1 cellular context compared by ENCODE assay signal in genomic region chr22:24270556-24271405, GRCh38.
TF ChIP-seq lines count a peak whose summit lies in the region.

A gene with protein sequence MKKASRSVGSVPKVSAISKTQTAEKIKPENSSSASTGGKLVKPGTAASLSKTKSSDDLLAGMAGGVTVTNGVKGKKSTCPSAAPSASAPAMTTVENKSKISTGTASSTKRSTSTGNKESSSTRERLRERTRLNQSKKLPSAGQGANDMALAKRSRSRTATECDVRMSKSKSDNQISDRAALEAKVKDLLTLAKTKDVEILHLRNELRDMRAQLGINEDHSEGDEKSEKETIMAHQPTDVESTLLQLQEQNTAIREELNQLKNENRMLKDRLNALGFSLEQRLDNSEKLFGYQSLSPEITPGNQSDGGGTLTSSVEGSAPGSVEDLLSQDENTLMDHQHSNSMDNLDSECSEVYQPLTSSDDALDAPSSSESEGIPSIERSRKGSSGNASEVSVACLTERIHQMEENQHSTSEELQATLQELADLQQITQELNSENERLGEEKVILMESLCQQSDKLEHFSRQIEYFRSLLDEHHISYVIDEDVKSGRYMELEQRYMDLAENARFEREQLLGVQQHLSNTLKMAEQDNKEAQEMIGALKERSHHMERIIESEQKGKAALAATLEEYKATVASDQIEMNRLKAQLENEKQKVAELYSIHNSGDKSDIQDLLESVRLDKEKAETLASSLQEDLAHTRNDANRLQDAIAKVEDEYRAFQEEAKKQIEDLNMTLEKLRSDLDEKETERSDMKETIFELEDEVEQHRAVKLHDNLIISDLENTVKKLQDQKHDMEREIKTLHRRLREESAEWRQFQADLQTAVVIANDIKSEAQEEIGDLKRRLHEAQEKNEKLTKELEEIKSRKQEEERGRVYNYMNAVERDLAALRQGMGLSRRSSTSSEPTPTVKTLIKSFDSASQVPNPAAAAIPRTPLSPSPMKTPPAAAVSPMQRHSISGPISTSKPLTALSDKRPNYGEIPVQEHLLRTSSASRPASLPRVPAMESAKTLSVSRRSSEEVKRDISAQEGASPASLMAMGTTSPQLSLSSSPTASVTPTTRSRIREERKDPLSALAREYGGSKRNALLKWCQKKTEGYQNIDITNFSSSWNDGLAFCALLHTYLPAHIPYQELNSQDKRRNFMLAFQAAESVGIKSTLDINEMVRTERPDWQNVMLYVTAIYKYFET (plus strand): TSS chr22:24270831. CDS start chr22:24302232, 31,401 bp downstream.

TF ChIP-seq in H1, 55 proteins besides CTCF, POLR2A, EP300 and RAD21 (continued from another document):
- TF ChIP-seq, protein P1, sequence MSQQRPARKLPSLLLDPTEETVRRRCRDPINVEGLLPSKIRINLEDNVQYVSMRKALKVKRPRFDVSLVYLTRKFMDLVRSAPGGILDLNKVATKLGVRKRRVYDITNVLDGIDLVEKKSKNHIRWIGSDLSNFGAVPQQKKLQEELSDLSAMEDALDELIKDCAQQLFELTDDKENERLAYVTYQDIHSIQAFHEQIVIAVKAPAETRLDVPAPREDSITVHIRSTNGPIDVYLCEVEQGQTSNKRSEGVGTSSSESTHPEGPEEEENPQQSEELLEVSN (IDR thresholded peaks at IDR 0.05) = peak; percentile 74
- no peak for TF ChIP-seq CEBPB (IDR thresholded peaks at IDR 0.05; ENCODE audit: low read depth, low read length)
- no peak for TF ChIP-seq HDAC6 (IDR thresholded peaks at IDR 0.05; ENCODE audit: low read depth, low read length)
- TF ChIP-seq FOSL1 (IDR thresholded peaks at IDR 0.05; ENCODE audit: insufficient read depth, low read depth, low read length) = no peak
- TF ChIP-seq SUZ12 (IDR thresholded peaks at IDR 0.05; ENCODE audit: low read length) = no peak
- TF ChIP-seq POLR2AphosphoS5 (IDR thresholded peaks at IDR 0.05; ENCODE audit: low read depth, low read length) = peak; percentile 86
- no peak for TF ChIP-seq SRF (IDR thresholded peaks at IDR 0.05; ENCODE audit: low read depth, low read length)
- no peak for TF ChIP-seq GABPA (IDR thresholded peaks at IDR 0.05; ENCODE audit: borderline replicate concordance, insufficient read depth, low read length)
- no peak for TF ChIP-seq SIX5 (IDR thresholded peaks at IDR 0.05; ENCODE audit: low read depth, low read length)
- TF ChIP-seq, protein P2, sequence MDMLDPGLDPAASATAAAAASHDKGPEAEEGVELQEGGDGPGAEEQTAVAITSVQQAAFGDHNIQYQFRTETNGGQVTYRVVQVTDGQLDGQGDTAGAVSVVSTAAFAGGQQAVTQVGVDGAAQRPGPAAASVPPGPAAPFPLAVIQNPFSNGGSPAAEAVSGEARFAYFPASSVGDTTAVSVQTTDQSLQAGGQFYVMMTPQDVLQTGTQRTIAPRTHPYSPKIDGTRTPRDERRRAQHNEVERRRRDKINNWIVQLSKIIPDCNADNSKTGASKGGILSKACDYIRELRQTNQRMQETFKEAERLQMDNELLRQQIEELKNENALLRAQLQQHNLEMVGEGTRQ (IDR thresholded peaks at IDR 0.05; ENCODE audit: low read length) = no peak
- TF ChIP-seq HDAC2 (IDR thresholded peaks at IDR 0.05; ENCODE audit: borderline replicate concordance in 1 of 2, low read depth in 2 of 2, low read length in 2 of 2) = no peak
- TF ChIP-seq BRCA1 (IDR thresholded peaks at IDR 0.05; ENCODE audit: low read depth, low read length) = no peak
- TF ChIP-seq SAP30 (IDR thresholded peaks at IDR 0.05; ENCODE audit: insufficient read depth, insufficient replicate concordance, low read length) = no peak
- TF ChIP-seq TBP (IDR thresholded peaks at IDR 0.05; ENCODE audit: low read depth, low read length) = peak; percentile 77
- no peak for TF ChIP-seq JUN (IDR thresholded peaks at IDR 0.05; ENCODE audit: low read depth, low read length)
- no peak for TF ChIP-seq SP1 (IDR thresholded peaks at IDR 0.05; ENCODE audit: low read depth, low read length)
- no peak for TF ChIP-seq RNF2 (IDR thresholded peaks at IDR 0.05; ENCODE audit: borderline replicate concordance, low read depth, low read length, missing control alignments, poor library complexity, severe bottlenecking)
- TF ChIP-seq CBX5 (IDR thresholded peaks at IDR 0.05; ENCODE audit: low read depth, low read length) = no peak
- peak; percentile 75 for TF ChIP-seq NRF1 (IDR thresholded peaks at IDR 0.05; ENCODE audit: low read depth, low read length)
- TF ChIP-seq TCF12 (IDR thresholded peaks at IDR 0.05; ENCODE audit: low read depth, low read length) = no peak
- no peak for TF ChIP-seq ATF2 (IDR thresholded peaks at IDR 0.05; ENCODE audit: low read length)
- no peak for TF ChIP-seq TEAD4 (IDR thresholded peaks at IDR 0.05; ENCODE audit: low read depth, low read length)
- peak; percentile 24 to 79; a peak in 1 of 4 replicates for TF ChIP-seq SIN3A (conservative IDR thresholded peaks at IDR 0.05 in 1 of 2, IDR thresholded peaks at IDR 0.05 in 1 of 2; ENCODE audit: low read depth in 1 of 2, low read length in 2 of 2)
- no peak for TF ChIP-seq CTBP2 (IDR thresholded peaks at IDR 0.05; ENCODE audit: borderline replicate concordance, insufficient read depth, insufficient read length, low read length)
- no peak for TF ChIP-seq MAFK (IDR thresholded peaks at IDR 0.05; ENCODE audit: low read depth, low read length)
- no peak for TF ChIP-seq NANOG (IDR thresholded peaks at IDR 0.05; ENCODE audit: insufficient read depth, low read depth, low read length, poor library complexity, severe bottlenecking)
- peak; percentile 93 for TF ChIP-seq RBBP5 (IDR thresholded peaks at IDR 0.05; ENCODE audit: borderline replicate concordance, low read depth, low read length)
- no peak for TF ChIP-seq ZNF274 (IDR thresholded peaks at IDR 0.05; ENCODE audit: borderline replicate concordance, extremely low read depth, low read length)
- TF ChIP-seq CBX8 (IDR thresholded peaks at IDR 0.05; ENCODE audit: borderline replicate concordance, low read depth, low read length) = no peak
- TF ChIP-seq EGR1 (IDR thresholded peaks at IDR 0.05; ENCODE audit: borderline replicate concordance, low read depth, low read length) = no peak
- TF ChIP-seq JUND (IDR thresholded peaks at IDR 0.05; ENCODE audit: low read length) = 0 out of 2 replicates have a peak, but pooled peaks have one; percentile 6
- no peak for TF ChIP-seq YY1 (IDR thresholded peaks at IDR 0.05; ENCODE audit: low read depth, low read length)
- TF ChIP-seq CHD2 (IDR thresholded peaks at IDR 0.05; ENCODE audit: low read length) = no peak
- no peak for TF ChIP-seq KDM5A (IDR thresholded peaks at IDR 0.05; ENCODE audit: low read length)
- TF ChIP-seq RXRA (IDR thresholded peaks at IDR 0.05; ENCODE audit: insufficient read depth, low read depth, low read length) = no peak
- no peak for TF ChIP-seq TAF7 (optimal IDR thresholded peaks at IDR 0.05; ENCODE audit: borderline replicate concordance, low read depth, low read length)
- TF ChIP-seq SIRT6 (IDR thresholded peaks at IDR 0.05; ENCODE audit: low read length) = no peak
- 0 out of 2 replicates have a peak, but pooled peaks have one; percentile 11 for TF ChIP-seq MAX (IDR thresholded peaks at IDR 0.05)
- TF ChIP-seq, protein P3, sequence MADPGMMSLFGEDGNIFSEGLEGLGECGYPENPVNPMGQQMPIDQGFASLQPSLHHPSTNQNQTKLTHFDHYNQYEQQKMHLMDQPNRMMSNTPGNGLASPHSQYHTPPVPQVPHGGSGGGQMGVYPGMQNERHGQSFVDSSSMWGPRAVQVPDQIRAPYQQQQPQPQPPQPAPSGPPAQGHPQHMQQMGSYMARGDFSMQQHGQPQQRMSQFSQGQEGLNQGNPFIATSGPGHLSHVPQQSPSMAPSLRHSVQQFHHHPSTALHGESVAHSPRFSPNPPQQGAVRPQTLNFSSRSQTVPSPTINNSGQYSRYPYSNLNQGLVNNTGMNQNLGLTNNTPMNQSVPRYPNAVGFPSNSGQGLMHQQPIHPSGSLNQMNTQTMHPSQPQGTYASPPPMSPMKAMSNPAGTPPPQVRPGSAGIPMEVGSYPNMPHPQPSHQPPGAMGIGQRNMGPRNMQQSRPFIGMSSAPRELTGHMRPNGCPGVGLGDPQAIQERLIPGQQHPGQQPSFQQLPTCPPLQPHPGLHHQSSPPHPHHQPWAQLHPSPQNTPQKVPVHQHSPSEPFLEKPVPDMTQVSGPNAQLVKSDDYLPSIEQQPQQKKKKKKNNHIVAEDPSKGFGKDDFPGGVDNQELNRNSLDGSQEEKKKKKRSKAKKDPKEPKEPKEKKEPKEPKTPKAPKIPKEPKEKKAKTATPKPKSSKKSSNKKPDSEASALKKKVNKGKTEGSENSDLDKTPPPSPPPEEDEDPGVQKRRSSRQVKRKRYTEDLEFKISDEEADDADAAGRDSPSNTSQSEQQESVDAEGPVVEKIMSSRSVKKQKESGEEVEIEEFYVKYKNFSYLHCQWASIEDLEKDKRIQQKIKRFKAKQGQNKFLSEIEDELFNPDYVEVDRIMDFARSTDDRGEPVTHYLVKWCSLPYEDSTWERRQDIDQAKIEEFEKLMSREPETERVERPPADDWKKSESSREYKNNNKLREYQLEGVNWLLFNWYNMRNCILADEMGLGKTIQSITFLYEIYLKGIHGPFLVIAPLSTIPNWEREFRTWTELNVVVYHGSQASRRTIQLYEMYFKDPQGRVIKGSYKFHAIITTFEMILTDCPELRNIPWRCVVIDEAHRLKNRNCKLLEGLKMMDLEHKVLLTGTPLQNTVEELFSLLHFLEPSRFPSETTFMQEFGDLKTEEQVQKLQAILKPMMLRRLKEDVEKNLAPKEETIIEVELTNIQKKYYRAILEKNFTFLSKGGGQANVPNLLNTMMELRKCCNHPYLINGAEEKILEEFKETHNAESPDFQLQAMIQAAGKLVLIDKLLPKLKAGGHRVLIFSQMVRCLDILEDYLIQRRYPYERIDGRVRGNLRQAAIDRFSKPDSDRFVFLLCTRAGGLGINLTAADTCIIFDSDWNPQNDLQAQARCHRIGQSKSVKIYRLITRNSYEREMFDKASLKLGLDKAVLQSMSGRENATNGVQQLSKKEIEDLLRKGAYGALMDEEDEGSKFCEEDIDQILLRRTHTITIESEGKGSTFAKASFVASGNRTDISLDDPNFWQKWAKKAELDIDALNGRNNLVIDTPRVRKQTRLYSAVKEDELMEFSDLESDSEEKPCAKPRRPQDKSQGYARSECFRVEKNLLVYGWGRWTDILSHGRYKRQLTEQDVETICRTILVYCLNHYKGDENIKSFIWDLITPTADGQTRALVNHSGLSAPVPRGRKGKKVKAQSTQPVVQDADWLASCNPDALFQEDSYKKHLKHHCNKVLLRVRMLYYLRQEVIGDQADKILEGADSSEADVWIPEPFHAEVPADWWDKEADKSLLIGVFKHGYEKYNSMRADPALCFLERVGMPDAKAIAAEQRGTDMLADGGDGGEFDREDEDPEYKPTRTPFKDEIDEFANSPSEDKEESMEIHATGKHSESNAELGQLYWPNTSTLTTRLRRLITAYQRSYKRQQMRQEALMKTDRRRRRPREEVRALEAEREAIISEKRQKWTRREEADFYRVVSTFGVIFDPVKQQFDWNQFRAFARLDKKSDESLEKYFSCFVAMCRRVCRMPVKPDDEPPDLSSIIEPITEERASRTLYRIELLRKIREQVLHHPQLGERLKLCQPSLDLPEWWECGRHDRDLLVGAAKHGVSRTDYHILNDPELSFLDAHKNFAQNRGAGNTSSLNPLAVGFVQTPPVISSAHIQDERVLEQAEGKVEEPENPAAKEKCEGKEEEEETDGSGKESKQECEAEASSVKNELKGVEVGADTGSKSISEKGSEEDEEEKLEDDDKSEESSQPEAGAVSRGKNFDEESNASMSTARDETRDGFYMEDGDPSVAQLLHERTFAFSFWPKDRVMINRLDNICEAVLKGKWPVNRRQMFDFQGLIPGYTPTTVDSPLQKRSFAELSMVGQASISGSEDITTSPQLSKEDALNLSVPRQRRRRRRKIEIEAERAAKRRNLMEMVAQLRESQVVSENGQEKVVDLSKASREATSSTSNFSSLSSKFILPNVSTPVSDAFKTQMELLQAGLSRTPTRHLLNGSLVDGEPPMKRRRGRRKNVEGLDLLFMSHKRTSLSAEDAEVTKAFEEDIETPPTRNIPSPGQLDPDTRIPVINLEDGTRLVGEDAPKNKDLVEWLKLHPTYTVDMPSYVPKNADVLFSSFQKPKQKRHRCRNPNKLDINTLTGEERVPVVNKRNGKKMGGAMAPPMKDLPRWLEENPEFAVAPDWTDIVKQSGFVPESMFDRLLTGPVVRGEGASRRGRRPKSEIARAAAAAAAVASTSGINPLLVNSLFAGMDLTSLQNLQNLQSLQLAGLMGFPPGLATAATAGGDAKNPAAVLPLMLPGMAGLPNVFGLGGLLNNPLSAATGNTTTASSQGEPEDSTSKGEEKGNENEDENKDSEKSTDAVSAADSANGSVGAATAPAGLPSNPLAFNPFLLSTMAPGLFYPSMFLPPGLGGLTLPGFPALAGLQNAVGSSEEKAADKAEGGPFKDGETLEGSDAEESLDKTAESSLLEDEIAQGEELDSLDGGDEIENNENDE (IDR thresholded peaks at IDR 0.05; ENCODE audit: insufficient replicate concordance, low read length) = no peak
- TF ChIP-seq KDM1A (IDR thresholded peaks at IDR 0.05; ENCODE audit: borderline replicate concordance, low read length) = no peak
- no peak for TF ChIP-seq CREB1 (IDR thresholded peaks at IDR 0.05)
- 0 out of 2 replicates have a peak, but pooled peaks have one; percentile 33 for TF ChIP-seq SP4 (IDR thresholded peaks at IDR 0.05; ENCODE audit: low read length)
- TF ChIP-seq BACH1 (IDR thresholded peaks at IDR 0.05; ENCODE audit: low read length) = no peak
- TF ChIP-seq BCL11A (IDR thresholded peaks at IDR 0.05; ENCODE audit: low read depth in 2 of 2, low read length in 2 of 2) = no peak
TF ChIP-seq in H1: peak in this region for 13.
